In the genomic region with DNA sequence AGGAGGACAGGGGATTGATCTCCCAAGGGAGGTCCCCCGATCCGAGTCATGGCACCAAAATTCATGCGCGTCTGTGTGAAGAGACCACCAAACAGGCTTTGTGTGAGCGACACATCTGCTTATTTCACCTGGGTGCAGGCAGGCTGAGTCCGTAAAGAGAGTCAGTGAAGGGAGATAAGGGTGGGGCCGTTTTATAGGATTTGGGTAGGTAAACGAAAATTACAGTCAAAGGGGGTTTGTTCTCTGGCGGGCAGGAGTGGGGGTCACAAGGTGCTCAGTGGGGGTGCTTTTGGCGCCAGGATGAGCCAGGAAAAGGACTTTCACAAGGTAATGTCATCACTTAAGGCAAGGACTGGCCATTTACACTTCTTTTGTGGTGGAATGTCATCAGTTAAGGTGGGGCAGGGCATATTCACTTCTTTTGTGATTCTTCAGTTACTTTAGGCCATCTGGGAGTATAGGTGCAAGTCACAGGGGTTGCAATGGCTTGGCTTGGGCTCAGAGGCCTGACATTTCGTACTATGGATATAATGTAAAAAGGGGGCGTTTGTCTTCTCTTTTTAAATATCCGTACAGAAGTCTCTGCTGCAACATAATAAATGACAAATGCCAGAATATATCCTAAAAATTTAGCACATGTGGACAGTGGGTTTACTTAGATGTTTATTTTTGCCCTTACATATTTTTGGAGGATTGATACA, we compare ENCODE assay signal across 8 cellular contexts.
A peak's percentile ranks its signal among the peaks of the same experiment; 100 is the strongest.
DNase-seq lines count a peak whose midpoint lies in the region; FAIRE-seq and TF ChIP-seq lines count a peak whose summit lies in the region.
"Not testable (repeated sequence)": the region's sequence is repeated elsewhere in the genome, so short reads cannot be mapped to it uniquely, and the experiment has no call there.

No MANE protein-coding gene starts in this region.

- H3K27ac ChIP-seq in H9 (ENCODE audit: insufficient read length, low read depth, low read length), result peak overlapping the region; percentile 84
- peak overlapping the region; percentile 99 for H3K27ac ChIP-seq in HUES64 (ENCODE audit: low read depth, low read length)
- not testable (repeated sequence) for H3K27ac ChIP-seq in astrocyte (ENCODE audit: low read depth, low read length)
- peak overlapping the region; percentile 91 for H3K27ac ChIP-seq in iPS DF 6.9 (ENCODE audit: low read length)
- H3K27ac ChIP-seq in iPS-18a (ENCODE audit: low read length), result peak overlapping the region; percentile 71
- H3K27ac ChIP-seq in mesendoderm (ENCODE audit: low read depth, low read length), result peak overlapping the region; percentile 84

- not testable (repeated sequence) for H4K20me1 ChIP-seq in H9 (ENCODE audit: control insufficient read depth, insufficient read depth, insufficient read length); astrocyte (ENCODE audit: insufficient read depth, low read length)

- H3K36me3 Mint-ChIP-seq in H9 (ENCODE audit: insufficient read depth in 1 of 3, low read depth in 3 of 3), result peaks cover 10 to 17% (median 13%) of the 10 kb centered on the region in 3 experiments
- not testable (repeated sequence) for H3K36me3 Mint-ChIP-seq in astrocyte (ENCODE audit: low read depth, unreplicated experiment); endothelial cell (ENCODE audit: low read depth, unreplicated experiment)

- H3K9me3 ChIP-seq in ES-I3 (ENCODE audit: control insufficient read depth, insufficient read depth, low read length); H9 (ENCODE audit: control insufficient read depth, low read depth, low read length); HUES64 (ENCODE audit: insufficient read depth, low read depth, low read length); astrocyte (ENCODE audit: insufficient read depth, low read depth, low read length); iPS DF 6.9 (ENCODE audit: control insufficient read depth, insufficient read depth, low read length); iPS-18a (ENCODE audit: control insufficient read depth, low read depth, low read length): not testable (repeated sequence)

- H3K9ac ChIP-seq in ES-I3 (ENCODE audit: low read depth, low read length), result peak overlapping the region; percentile 80
- peak overlapping the region; percentile 94 for H3K9ac ChIP-seq in H9 (ENCODE audit: extremely low read depth, insufficient read length, low read length)
- H3K9ac ChIP-seq in HUES64 (ENCODE audit: low read depth, low read length), result peak overlapping the region; percentile 97
- H3K9ac ChIP-seq in astrocyte (ENCODE audit: low read length), result not testable (repeated sequence)
- peak overlapping the region; percentile 72 for H3K9ac ChIP-seq in iPS-18a (ENCODE audit: low read length)
- H3K9ac ChIP-seq in mesendoderm (ENCODE audit: low read length), result peak overlapping the region; percentile 81

- not testable (repeated sequence) for H3K79me1 ChIP-seq in H9 (ENCODE audit: insufficient read depth, low read depth, low read length, poor library complexity, severe bottlenecking); mesendoderm (ENCODE audit: low read length)

- H3K4ac ChIP-seq in H9 (ENCODE audit: low read depth, low read length), result not testable (repeated sequence)
- H3K4ac ChIP-seq in mesendoderm (ENCODE audit: low read depth, low read length), result peak overlapping the region; percentile 81

- H3K79me2 ChIP-seq in H9 (ENCODE audit: insufficient read depth, low read length) (peaks cover 39% of the 10 kb centered on the region), mesendoderm (ENCODE audit: control insufficient read depth, insufficient read depth, low read length) (peaks cover 35% of the 10 kb centered on the region)
- not testable (repeated sequence) for H3K79me2 ChIP-seq in astrocyte (ENCODE audit: insufficient read depth, low read length)

- not testable (repeated sequence) for H2BK5ac ChIP-seq in H9 (ENCODE audit: insufficient read length, low read length)
- peak overlapping the region; percentile 26 for H2BK5ac ChIP-seq in mesendoderm (ENCODE audit: low read length)

- not testable (repeated sequence) for H2AK5ac ChIP-seq in H9 (ENCODE audit: insufficient read length, low read length); mesendoderm (ENCODE audit: low read length)

- peak overlapping the region; percentile 98 to 99 (median 99) for H3K27ac Mint-ChIP-seq in H9
- H3K27ac Mint-ChIP-seq in astrocyte (ENCODE audit: unreplicated experiment), result peak overlapping the region; percentile 18
- H3K27ac Mint-ChIP-seq in endothelial cell (ENCODE audit: unreplicated experiment), result peak overlapping the region; percentile 52

- not testable (repeated sequence) for H2BK12ac ChIP-seq in H9 (ENCODE audit: insufficient read length, low read depth, low read length)

- H2AFZ ChIP-seq in H9 (ENCODE audit: low read length); astrocyte (ENCODE audit: low read depth, low read length): not testable (repeated sequence)

- H3K9me3 Mint-ChIP-seq in H9, result peaks cover 0 to 18% of the 10 kb centered on the region in 2 experiments; a peak in 3 of 5 replicates
- H3K9me3 Mint-ChIP-seq in astrocyte (ENCODE audit: unreplicated experiment); endothelial cell (ENCODE audit: unreplicated experiment): not testable (repeated sequence)

- FAIRE-seq in astrocyte (lab: Jason Lieb, UNC), result not testable (repeated sequence)

- H3K4me2 ChIP-seq in H9 (ENCODE audit: insufficient read depth, insufficient read length, low read length), result peak overlapping the region; percentile 80
- H3K4me2 ChIP-seq in astrocyte (ENCODE audit: low read length); mesendoderm (ENCODE audit: low read length): not testable (repeated sequence)

- not testable (repeated sequence) for TF ChIP-seq CTCF in H9 (conservative IDR thresholded peaks at IDR 0.05); astrocyte (IDR thresholded peaks at IDR 0.05; ENCODE audit: insufficient read depth, low read depth, low read length); endothelial cell (IDR thresholded peaks at IDR 0.05; ENCODE audit: unreplicated experiment)

- not testable (repeated sequence) for H3K27me3 Mint-ChIP-seq in H9 (ENCODE audit: low read depth); endothelial cell (ENCODE audit: unreplicated experiment)
- H3K27me3 Mint-ChIP-seq in astrocyte (ENCODE audit: low read depth, unreplicated experiment), result peaks cover 26% of the 10 kb centered on the region

- H3K4me1 Mint-ChIP-seq in H9 (peaks cover 69 to 80% of the 10 kb centered on the region in 2 experiments), endothelial cell (ENCODE audit: unreplicated experiment) (peaks cover 34% of the 10 kb centered on the region)
- not testable (repeated sequence) for H3K4me1 Mint-ChIP-seq in astrocyte (ENCODE audit: low read depth, unreplicated experiment)

- not testable (repeated sequence) for H2BK20ac ChIP-seq in H9 (ENCODE audit: low read depth, low read length, poor library complexity, severe bottlenecking)

- WGBS in H9 (ENCODE audit: extremely low coverage, insufficient read length, low lambda C conversion rate), result no CpG with 5 or more reads among the region's 13 CpGs
- WGBS in HUES64, result 6% methylated on average over 11 of the region's 13 CpGs
- WGBS in iPS DF 6.9 (ENCODE audit: insufficient coverage, insufficient read length), result no CpG with 5 or more reads among the region's 13 CpGs
- WGBS in mesendoderm (ENCODE audit: extremely low coverage, insufficient coverage, low lambda C conversion rate), result no CpG with 5 or more reads among the region's 13 CpGs

- H3K4me3 ChIP-seq in HUES64 (ENCODE audit: low read length) (peak overlapping the region; percentile 75), iPS DF 6.9 (ENCODE audit: low read length) (peak overlapping the region; percentile 69; the same call in 1 of the 2 replicates), iPS-18a (ENCODE audit: low read length) (peak overlapping the region; percentile 66), mesendoderm (ENCODE audit: low read length) (peak overlapping the region; percentile 47)
- not testable (repeated sequence) for H3K4me3 ChIP-seq in astrocyte (ENCODE audit: insufficient read depth, low read depth, low read length)

- not testable (repeated sequence) for H3K18ac ChIP-seq in H9 (ENCODE audit: insufficient read length, low read depth, low read length)
- peak overlapping the region; percentile 84 for H3K18ac ChIP-seq in mesendoderm (ENCODE audit: low read length)

- not testable (repeated sequence) for H3K23me2 ChIP-seq in H9 (ENCODE audit: insufficient read length, low read depth, low read length, poor library complexity, severe bottlenecking)

- H2BK15ac ChIP-seq in H9 (ENCODE audit: low read depth, low read length); mesendoderm (replicated peaks; ENCODE audit: low read depth): not testable (repeated sequence)

- H3K14ac ChIP-seq in H9 (ENCODE audit: insufficient read depth, low read length), result not testable (repeated sequence)

- H3K23ac ChIP-seq in H9 (ENCODE audit: insufficient read length, low read depth, low read length); mesendoderm (ENCODE audit: low read length): not testable (repeated sequence)

- not testable (repeated sequence) for H3T11ph ChIP-seq in H9 (ENCODE audit: low read length)

- DNase-seq in H9 (peak; percentile 80), mesendoderm (peak; percentile 70)
- not testable (repeated sequence) for DNase-seq in astrocyte (ENCODE audit: low read depth); endothelial cell (ENCODE audit: low spot score); iPS DF 6.9 (ENCODE audit: low read depth, low spot score)

- H3K4me3 Mint-ChIP-seq in H9 (peak overlapping the region; percentile 82 to 84), endothelial cell (ENCODE audit: unreplicated experiment) (peak overlapping the region; percentile 81)
- not testable (repeated sequence) for H3K4me3 Mint-ChIP-seq in astrocyte (ENCODE audit: unreplicated experiment)

- not testable (repeated sequence) for H3K27me3 ChIP-seq in H9 (ENCODE audit: insufficient read depth, low read length); HUES64 (ENCODE audit: insufficient read depth, low read length); astrocyte (ENCODE audit: insufficient read depth, low read length); iPS DF 6.9 (ENCODE audit: control insufficient read depth, insufficient read depth, low read length); iPS-18a (ENCODE audit: control insufficient read depth, insufficient read depth, low read length); mesendoderm (ENCODE audit: insufficient read depth, low read length, poor library complexity)

- H2BK120ac ChIP-seq in H9 (ENCODE audit: low read depth, low read length, poor library complexity, severe bottlenecking), result not testable (repeated sequence)
- peak overlapping the region; percentile 39 for H2BK120ac ChIP-seq in mesendoderm (ENCODE audit: low read depth, low read length)

- H3K4me1 ChIP-seq in ES-I3 (ENCODE audit: insufficient read depth, low read length), result peaks cover 24% of the 10 kb centered on the region
- not testable (repeated sequence) for H3K4me1 ChIP-seq in H9 (ENCODE audit: insufficient read depth, low read length); astrocyte (ENCODE audit: insufficient read depth, low read length); iPS DF 6.9 (ENCODE audit: control insufficient read depth, insufficient read depth, low read length); mesendoderm (ENCODE audit: control insufficient read depth, low read depth, low read length)
- peaks cover 43% of the 10 kb centered on the region for H3K4me1 ChIP-seq in HUES64 (ENCODE audit: insufficient read depth, low read length)
- peaks cover 30% of the 10 kb centered on the region for H3K4me1 ChIP-seq in iPS-18a (ENCODE audit: control insufficient read depth, low read depth, low read length)

- H4K8ac ChIP-seq in H9 (replicated peaks; ENCODE audit: insufficient read length, low read depth, low read length); mesendoderm (ENCODE audit: low read depth, low read length): not testable (repeated sequence)

- not testable (repeated sequence) for H4K91ac ChIP-seq in H9 (ENCODE audit: insufficient read length, low read depth, low read length)

- H3K36me3 ChIP-seq in ES-I3 (ENCODE audit: insufficient read depth, low read length), result peaks cover 12% of the 10 kb centered on the region; the same call in 1 of the 2 replicates
- peaks cover 15% of the 10 kb centered on the region for H3K36me3 ChIP-seq in HUES64 (ENCODE audit: insufficient read depth, low read length)
- H3K36me3 ChIP-seq in astrocyte (ENCODE audit: insufficient read depth, low read length); iPS DF 6.9 (ENCODE audit: control insufficient read depth, insufficient read depth, low read length); iPS-18a (ENCODE audit: control insufficient read depth, low read depth, low read length); mesendoderm (ENCODE audit: control insufficient read depth, insufficient read depth, low read length): not testable (repeated sequence)

- H3K56ac ChIP-seq in H9 (ENCODE audit: insufficient read length, low read depth, low read length), result not testable (repeated sequence)
- H3K56ac ChIP-seq in mesendoderm (ENCODE audit: low read length), result peak overlapping the region; percentile 86

- H4K5ac ChIP-seq in H9 (ENCODE audit: insufficient read length, low read depth, low read length); mesendoderm (ENCODE audit: low read length): not testable (repeated sequence)

Comparison
In these comparisons a context has a peak if more than half of its experiments do, and no peak if none do; other contexts are left out.
1. H3K27ac Mint-ChIP-seq: peak in every context shown above with its lines; median percentile 99 in H9; 52 in endothelial cell; 18 in astrocyte.